In genomic region chr16:6099102-6099501, GRCh38 we compare ENCODE assay signal across 2 cellular contexts.
TF ChIP-seq lines count a peak whose summit lies in the region.

No MANE protein-coding gene starts in this region.

TF ChIP-seq in HepG2, 621 proteins besides CTCF, POLR2A, EP300 and RAD21 (continued from another document):
- no peak for TF ChIP-seq NPAS2 (CRISPR knock-in tag; IDR thresholded peaks at IDR 0.05; ENCODE audit: borderline replicate concordance)
- no peak for TF ChIP-seq ZNF674 (CRISPR knock-in tag; IDR thresholded peaks at IDR 0.05; ENCODE audit: low read depth)
- TF ChIP-seq ZNF704 (CRISPR knock-in tag; IDR thresholded peaks at IDR 0.05; ENCODE audit: borderline replicate concordance): no peak
- TF ChIP-seq ATF7 (IDR thresholded peaks at IDR 0.05): peak; percentile 92
- TF ChIP-seq ATF7 (CRISPR knock-in tag; IDR thresholded peaks at IDR 0.05): no peak
- TF ChIP-seq SNAPC4 (CRISPR knock-in tag; IDR thresholded peaks at IDR 0.05): no peak
- peak; percentile 90 for TF ChIP-seq CREB1 (IDR thresholded peaks at IDR 0.05)
- TF ChIP-seq CREB1 (CRISPR knock-in tag; IDR thresholded peaks at IDR 0.05): no peak
- no peak for TF ChIP-seq ZNF770 (CRISPR knock-in tag; IDR thresholded peaks at IDR 0.05)
- TF ChIP-seq ZGPAT (CRISPR knock-in tag; IDR thresholded peaks at IDR 0.05): no peak
- no peak for TF ChIP-seq PCBP1 (IDR thresholded peaks at IDR 0.05; ENCODE audit: borderline replicate concordance, low read depth, low read length)
TF ChIP-seq in HepG2: peak in this region for 2.

TF ChIP-seq in HEK293, 187 proteins besides CTCF, POLR2A, EP300 and RAD21 (continued from another document):
- no peak for TF ChIP-seq ZBTB10 (tag by site-specific recombination; IDR thresholded peaks at IDR 0.05)
